11 cellular contexts compared by ENCODE assay signal in genomic region chr22:36257948-36258674, GRCh38. TPM values are rescaled to one million over a fixed set of nuclear protein-coding genes. Genes with fewer than 3 reads are reported as not detected.
A peak's percentile ranks its signal among the peaks of the same experiment; 100 is the strongest.
DNase-seq lines count a peak whose midpoint lies in the region; ATAC-seq, FAIRE-seq and TF ChIP-seq lines count a peak whose summit lies in the region.
"Had no signal": no experiment of that assay in that cellular context is flagged by ENCODE, and none has a peak within 500 bp of the region (broad histone marks: within the 10 kb centered on the region; RNA-seq: fewer than 3 reads in every experiment).

No MANE protein-coding gene starts in this region.

- intact Hi-C loops in OCI-LY7 (cut with micrococcal nuclease; ENCODE audit: unreplicated experiment) (no loop called here), posterior vena cava (cut with DNase I) (no loop called here)

- H4K20me1 ChIP-seq in OCI-LY7 (ENCODE audit: insufficient read depth, low read length), result no peaks in the 10 kb centered on the region
- no peaks in the 10 kb centered on the region for H4K20me1 ChIP-seq in H1 (replicated peaks in 1 of 2; ENCODE audit: control insufficient read depth in 1 of 2, insufficient read depth in 2 of 2, low read length in 2 of 2)

- no peak for DNase-seq in GM19239 (ENCODE audit: insufficient read length, low spot score)
- no peak for DNase-seq in OCI-LY7 (ENCODE audit: low spot score)
- no peak for DNase-seq in H1 (ENCODE audit: low read depth in 1 of 2, low spot score in 2 of 2)
- peak; percentile 46 for DNase-seq in posterior vena cava (ENCODE audit: low spot score)
- no peak for DNase-seq in RKO (ENCODE audit: low spot score)
- no peak for DNase-seq in SHP77 (lab: John Stamatoyannopoulos, UW)
- DNase-seq: activated CD4-positive, alpha-beta T cell treated with anti-CD3 and anti-CD28 coated beads for 4 hours; SIG-M5 had no signal

- H3K14ac ChIP-seq in H1 (ENCODE audit: insufficient read length), result no peak overlapping the region

- no peak for TF ChIP-seq POLR2A in H1 (IDR thresholded peaks at IDR 0.05; ENCODE audit: control extremely low read depth in 1 of 2, low read depth in 2 of 2, low read length in 2 of 2)

- H2BK5ac ChIP-seq in H1 (ENCODE audit: low read depth, low read length), result 0 out of 2 replicates have a peak overlapping the region, but pooled peaks have one; percentile 68

- H4K5ac ChIP-seq in H1 (ENCODE audit: insufficient read length, low read depth, low read length), result no peak overlapping the region

- H3K4me1 ChIP-seq in OCI-LY7 (ENCODE audit: insufficient read depth, low read length, poor library complexity, severe bottlenecking) (peaks cover 22% of the 10 kb centered on the region), H1 (replicated peaks in 1 of 4; ENCODE audit: control insufficient read depth in 3 of 4, insufficient read depth in 4 of 4, low read length in 3 of 4) (peaks cover 7 to 14% (median 10%) of the 10 kb centered on the region in 4 experiments)

- no peak overlapping the region for H2AK5ac ChIP-seq in H1 (ENCODE audit: low read depth, low read length)

- no peaks in the 10 kb centered on the region for H3K36me3 ChIP-seq in OCI-LY7 (ENCODE audit: insufficient read depth, low read length)
- H3K36me3 ChIP-seq in H1 (ENCODE audit: control insufficient read depth in 2 of 4, insufficient read depth in 4 of 4, low read length in 3 of 4), result no peaks in the 10 kb centered on the region
- H3K36me3 ChIP-seq: cardiac muscle cell had no signal

- no peaks in the 10 kb centered on the region for H3K27me3 ChIP-seq in H1 (replicated peaks in 1 of 4; ENCODE audit: control insufficient read depth in 3 of 4, extremely low read depth in 1 of 4, insufficient read depth in 3 of 4, low read length in 3 of 4)
- H3K27me3 ChIP-seq: cardiac muscle cell had no signal

- peak overlapping the region; percentile 80 for H2BK20ac ChIP-seq in H1 (ENCODE audit: low read length)

- TF ChIP-seq EP300 in H1 (IDR thresholded peaks at IDR 0.05; ENCODE audit: borderline replicate concordance in 1 of 2, low read depth in 2 of 2, low read length in 2 of 2), result no peak

- 88% methylated on average over 13 of the region's 13 CpGs; no CpG with 5 or more reads in 1 of the 2 experiments for WGBS in H1 (ENCODE audit: extremely low coverage in 1 of 2, insufficient coverage in 1 of 2, insufficient read length in 1 of 2, insufficient replicate concordance in 2 of 2, low coverage in 1 of 2, low lambda C conversion rate in 2 of 2, missing lambda C conversion rate in 1 of 2), 2 experiments

- H3K9me3 ChIP-seq in OCI-LY7 (ENCODE audit: low read length) (no peaks in the 10 kb centered on the region), H1 (ENCODE audit: insufficient read depth in 2 of 2, low read depth in 1 of 2, low read length in 1 of 2) (no peaks in the 10 kb centered on the region)

- H3K18ac ChIP-seq in H1 (ENCODE audit: extremely low read depth, low read length), result 0 out of 2 replicates have a peak overlapping the region, but pooled peaks have one; percentile 44

- peak overlapping the region; percentile 63 for H3K4me2 ChIP-seq in OCI-LY7 (ENCODE audit: low read length)
- peak overlapping the region in 1 of 2 experiments; percentile 56; a peak in 1 of 4 replicates for H3K4me2 ChIP-seq in H1 (ENCODE audit: insufficient read depth in 1 of 2, low read depth in 2 of 2, low read length in 2 of 2)

- no peak overlapping the region for H3K4ac ChIP-seq in H1 (replicated peaks; ENCODE audit: insufficient read length, low read depth, low read length)

- TF ChIP-seq RAD21 in H1 (IDR thresholded peaks at IDR 0.05 in 1 of 2, conservative IDR thresholded peaks at IDR 0.05 in 1 of 2; ENCODE audit: low read depth in 2 of 2, low read length in 2 of 2), result no peak

- ATAC-seq in GM18858 (IDR thresholded peaks at IDR 0.05; ENCODE audit: unreplicated experiment), result no peak

- H2AFZ ChIP-seq in OCI-LY7 (ENCODE audit: low read length), result peak overlapping the region; percentile 94; the same call in 1 of the 2 replicates
- peak overlapping the region; percentile 53; the same call in 1 of the 2 replicates for H2AFZ ChIP-seq in H1 (ENCODE audit: low read length)

- no peaks in the 10 kb centered on the region for H3K23me2 ChIP-seq in H1 (ENCODE audit: low read depth, low read length)

- no peaks in the 10 kb centered on the region for H3K79me1 ChIP-seq in H1 (ENCODE audit: low read depth, low read length)

- peak overlapping the region; percentile 80; the same call in 1 of the 2 replicates for H2BK12ac ChIP-seq in H1 (ENCODE audit: low read depth, low read length)

- H4K91ac ChIP-seq in H1 (replicated peaks; ENCODE audit: insufficient read length, low read length), result peak overlapping the region; percentile 47

- BruUV-seq in OCI-LY7 (replicated peaks; lab: Mats Ljungman, UMichigan), result no TSS peak

- FAIRE-seq in GM19239 (lab: Jason Lieb, UNC) (peak; percentile 45), H1 (lab: Jason Lieb, UNC) (no peak)

- no peak overlapping the region for H3K56ac ChIP-seq in H1 (replicated peaks; ENCODE audit: insufficient read length, low read depth, low read length)

- H3K27ac ChIP-seq in OCI-LY7 (ENCODE audit: low read depth, low read length, poor library complexity, severe bottlenecking) (no peak overlapping the region), H1 (ENCODE audit: low read depth, low read length) (peak overlapping the region; percentile 47; the same call in 1 of the 2 replicates)
- H3K27ac ChIP-seq: cardiac muscle cell had no signal

- no peaks in the 10 kb centered on the region for H3K79me2 ChIP-seq in OCI-LY7 (ENCODE audit: insufficient read depth, low read depth, low read length)
- no peaks in the 10 kb centered on the region for H3K79me2 ChIP-seq in H1 (ENCODE audit: control insufficient read depth in 1 of 2, insufficient read depth in 2 of 2, low read length in 2 of 2)

- H3K4me3 ChIP-seq in OCI-LY7 (ENCODE audit: low read depth, low read length, poor library complexity, severe bottlenecking), result no peak overlapping the region
- H3K4me3 ChIP-seq in H1 (ENCODE audit: extremely low read depth in 1 of 4, insufficient read depth in 2 of 4, low read depth in 3 of 4, low read length in 4 of 4), result no peak overlapping the region
- H3K4me3 ChIP-seq: cardiac muscle cell had no signal

- H3K9me2 ChIP-seq in OCI-LY7 (ENCODE audit: insufficient read depth, low read length), result no peaks in the 10 kb centered on the region

- H2BK15ac ChIP-seq in H1 (ENCODE audit: low read length), result peak overlapping the region; percentile 61; the same call in 1 of the 2 replicates

- TF ChIP-seq CTCF in OCI-LY7 (conservative IDR thresholded peaks at IDR 0.05; ENCODE audit: low read length), result no peak
- TF ChIP-seq CTCF in H1 (IDR thresholded peaks at IDR 0.05; ENCODE audit: control extremely low read depth in 1 of 3, insufficient read depth in 1 of 3, low read depth in 1 of 3, low read length in 3 of 3), result no peak

- H3K9ac ChIP-seq in H1 (replicated peaks in 1 of 4; ENCODE audit: extremely low read depth in 1 of 4, low read depth in 3 of 4, low read length in 3 of 4), result peak overlapping the region in 1 of 4 experiments; percentile 23; a peak in 3 of 7 replicates

- CTCF ChIA-PET in OCI-LY7 (lab: Charles Lee; ENCODE audit: unreplicated experiment), result no interaction called here
- CTCF ChIA-PET in H1 (lab: Charles Lee; ENCODE audit: partially characterized antibody), result interaction anchor here (0.6 to 2.3 kb wide), 9 partner anchors 8 to 228 kb away, joined by 3 to 15 read pairs (median 5); partner anchors contain the start of gene APOL2

- POLR2A ChIA-PET in OCI-LY7 (lab: Charles Lee) (no interaction called here), H1 (lab: Charles Lee; ENCODE audit: partially characterized antibody) (interaction anchor here (2.3 kb wide), 1 partner anchor 19 kb away, joined by 8 read pairs; the partner anchor contains the start of gene APOL2)

- H4K8ac ChIP-seq in H1 (ENCODE audit: extremely low read depth, insufficient read depth, low read length), result no peak overlapping the region

- peak overlapping the region; percentile 1 for H2BK120ac ChIP-seq in H1 (replicated peaks; ENCODE audit: low read depth, low read length)

- H3K23ac ChIP-seq in H1 (ENCODE audit: insufficient read length), result no peak overlapping the region

RNA-seq across cellular contexts. Expression of gene APOL1, which starts 5.2 kb away (rescaled TPM):
- total RNA-seq in OCI-LY7 (2014; rRNA removed; shearing (Covaris generic)), result 0.47 and 0.64 TPM in 2 replicates
- 0.42 and 0.65 TPM in 2 replicates for total RNA-seq in OCI-LY7 (2022)
- total RNA-seq in H1 (2021; fragmentation: NEBNext Ultra II Directional; extraction: Animal tissue kit (Norgen Biotek cat#: 25700)), result not detected in 2 replicates
- not detected in 2 replicates for polyA plus RNA-seq in H1 (2011; rRNA removed)
- polyA plus RNA-seq in H1 (2011; cell fraction: cytosol; rRNA removed), result 0.05 TPM
- not detected for polyA plus RNA-seq in H1 (2011; cell fraction: nucleus; rRNA removed)
- not detected in 4 replicates for polyA plus RNA-seq in H1 (2012, experiment 1 of 2)
- not detected for polyA plus RNA-seq in H1 (2012, experiment 2 of 2)
- not detected for polyA plus RNA-seq in H1 (2013, experiment 1 of 2)
- not detected for polyA plus RNA-seq in H1 (2013, experiment 2 of 2)
- not detected in 2 replicates for polyA minus RNA-seq in H1 (2011; rRNA and poly(A)+ RNA removed)
- polyA minus RNA-seq in H1 (2011; cell fraction: cytosol; rRNA and poly(A)+ RNA removed), result not detected
- polyA minus RNA-seq in H1 (2011; cell fraction: nucleus; rRNA and poly(A)+ RNA removed), result not detected
- total RNA-seq in posterior vena cava, result 10 to 100 TPM; 39.9 to 69.3 TPM
- total RNA-seq: cardiac muscle cell had no signal

RNA-seq across cellular contexts. Expression of gene APOL2, which starts 18.8 kb away (rescaled TPM):
- total RNA-seq in OCI-LY7 (2014; rRNA removed; shearing (Covaris generic)), result 11.8 and 14.9 TPM in 2 replicates
- 9.1 and 12.4 TPM in 2 replicates for total RNA-seq in OCI-LY7 (2022)
- 11.0 and 12.0 TPM in 2 replicates for total RNA-seq in H1 (2021; fragmentation: NEBNext Ultra II Directional; extraction: Animal tissue kit (Norgen Biotek cat#: 25700))
- polyA plus RNA-seq in H1 (2011; rRNA removed), result 7.8 and 8.1 TPM in 2 replicates
- polyA plus RNA-seq in H1 (2011; cell fraction: cytosol; rRNA removed), result 10.3 TPM
- polyA plus RNA-seq in H1 (2011; cell fraction: nucleus; rRNA removed), result 14.1 TPM
- 13.9 to 18.7 TPM (median 16.3 TPM) in 4 replicates for polyA plus RNA-seq in H1 (2012, experiment 1 of 2)
- polyA plus RNA-seq in H1 (2012, experiment 2 of 2), result 3.6 TPM
- polyA plus RNA-seq in H1 (2013, experiment 1 of 2), result 5.3 TPM
- polyA plus RNA-seq in H1 (2013, experiment 2 of 2), result 4.5 TPM
- polyA minus RNA-seq in H1 (2011; rRNA and poly(A)+ RNA removed), result 16.0 and 25.7 TPM in 2 replicates
- polyA minus RNA-seq in H1 (2011; cell fraction: cytosol; rRNA and poly(A)+ RNA removed), result 7.4 TPM
- 8.8 TPM for polyA minus RNA-seq in H1 (2011; cell fraction: nucleus; rRNA and poly(A)+ RNA removed)
- total RNA-seq in posterior vena cava, result 10 to 100 TPM; 50.5 to 54.4 TPM

RNA-seq across cellular contexts. Expression of gene APOL4, which starts 56.5 kb away (rescaled TPM):
- not detected in 2 replicates for total RNA-seq in OCI-LY7 (2014; rRNA removed; shearing (Covaris generic))
- not detected in 2 replicates for total RNA-seq in OCI-LY7 (2022)
- total RNA-seq in H1 (2021; fragmentation: NEBNext Ultra II Directional; extraction: Animal tissue kit (Norgen Biotek cat#: 25700)), result not detected in 2 replicates
- polyA plus RNA-seq in H1 (2011; rRNA removed), result 0.02 TPM in 1 of 2 replicates, not detected in the other
- not detected for polyA plus RNA-seq in H1 (2011; cell fraction: cytosol; rRNA removed)
- not detected for polyA plus RNA-seq in H1 (2011; cell fraction: nucleus; rRNA removed)
- not detected in 4 replicates for polyA plus RNA-seq in H1 (2012, experiment 1 of 2)
- 0.08 TPM for polyA plus RNA-seq in H1 (2012, experiment 2 of 2)
- polyA plus RNA-seq in H1 (2013, experiment 1 of 2), result not detected
- 0.02 TPM for polyA plus RNA-seq in H1 (2013, experiment 2 of 2)
- 0.66 TPM in 1 of 2 replicates, not detected in the other for polyA minus RNA-seq in H1 (2011; rRNA and poly(A)+ RNA removed)
- polyA minus RNA-seq in H1 (2011; cell fraction: cytosol; rRNA and poly(A)+ RNA removed), result not detected
- polyA minus RNA-seq in H1 (2011; cell fraction: nucleus; rRNA and poly(A)+ RNA removed), result not detected
- 1 to 10 TPM; 7.5 to 9.5 TPM for total RNA-seq in posterior vena cava
- total RNA-seq: Daoy had no signal
- polyA plus RNA-seq: cardiac muscle cell had no signal

Comparison
In these comparisons a context has a peak if more than half of its experiments do, and no peak if none do; other contexts are left out.
1. RNA of gene APOL1, which starts 5.2 kb away (total RNA-seq): 39.9 to 69.3 TPM in posterior vena cava; 0.42 to 0.65 TPM in OCI-LY7 and not detected in H1; every median in the first group is over 10 times any median in the second.